In the genomic region with DNA sequence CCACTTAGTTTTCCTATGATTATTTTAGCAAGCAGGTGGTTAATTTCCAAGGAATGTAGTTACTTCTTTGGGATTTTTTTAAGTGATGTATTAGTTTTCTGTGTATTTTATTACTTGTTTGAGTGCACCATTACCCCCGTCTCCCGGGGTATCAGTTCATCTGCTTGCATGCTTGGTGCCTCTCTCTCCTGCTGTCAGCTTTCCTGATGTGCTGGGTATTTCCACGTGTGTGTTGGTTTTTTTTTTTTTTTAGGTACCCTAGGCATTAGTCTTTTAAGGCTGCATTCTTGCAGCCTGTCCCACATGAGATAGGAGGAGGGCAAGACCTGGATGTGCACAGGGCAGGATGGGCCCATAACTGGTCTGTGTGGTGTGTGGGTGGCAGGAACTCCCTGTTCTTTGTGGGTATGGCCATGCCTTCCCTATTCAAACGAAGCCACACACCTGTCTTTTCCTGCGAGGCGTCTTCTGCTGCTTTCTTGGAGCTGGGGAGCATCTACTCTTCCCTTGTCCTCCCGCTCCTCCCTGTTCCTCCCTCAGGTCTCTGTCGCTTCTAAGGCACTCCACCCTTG, we compare ENCODE assay signal across 21 cellular contexts. TPM values are rescaled to one million over a fixed set of nuclear protein-coding genes. Genes with fewer than 3 reads are reported as not detected.
DNase-seq lines count a peak whose midpoint lies in the region; ATAC-seq and TF ChIP-seq lines count a peak whose summit lies in the region.
"Had no signal": no experiment of that assay in that cellular context is flagged by ENCODE, and none has a peak within 500 bp of the region (broad histone marks: within the 10 kb centered on the region; RNA-seq: fewer than 3 reads in every experiment).

No MANE protein-coding gene starts in this region.

- peaks cover 88% of the 10 kb centered on the region for H3K79me2 ChIP-seq in Karpas-422 (ENCODE audit: low read length)

- no peaks in the 10 kb centered on the region for H3K4me1 Mint-ChIP-seq in stimulated activated effector memory CD8-positive, alpha-beta T cell treated with anti-CD3 and anti-CD28 coated beads, Interleukin-12 subunit alpha, Interleukin-12 subunit beta, amount 100 ng/mL, for 72 hours
- H3K4me1 Mint-ChIP-seq in endothelial cell (ENCODE audit: unreplicated experiment): no peaks in the 10 kb centered on the region

- peak overlapping the region; percentile 99 for H3K27ac ChIP-seq in Karpas-422 (ENCODE audit: low read length)
- H3K27ac ChIP-seq: breast epithelium, right lobe of liver had no signal

- peaks cover 2% of the 10 kb centered on the region for H3K27me3 Mint-ChIP-seq in endothelial cell (ENCODE audit: unreplicated experiment)

- no peaks in the 10 kb centered on the region; the same call in 1 of the 2 replicates for H3K36me3 ChIP-seq in Karpas-422 (ENCODE audit: insufficient read depth, low read length)
- H3K36me3 ChIP-seq: breast epithelium, right lobe of liver had no signal

- peak overlapping the region; percentile 6 for H3K4me3 Mint-ChIP-seq in stimulated activated effector memory CD8-positive, alpha-beta T cell treated with anti-CD3 and anti-CD28 coated beads, Interleukin-12 subunit alpha, Interleukin-12 subunit beta, amount 100 ng/mL, for 72 hours
- H3K4me3 Mint-ChIP-seq in endothelial cell (ENCODE audit: unreplicated experiment): no peak overlapping the region
- H3K4me3 Mint-ChIP-seq: activated T-cell treated with anti-CD3 and anti-CD28 coated beads, Interleukin-2, amount 50 U/mL, for 24 hours; CD4-positive, alpha-beta T cell had no signal

- H3K9ac ChIP-seq in Karpas-422 (ENCODE audit: low read length): peak overlapping the region; percentile 90
- H3K9ac ChIP-seq: SK-N-SH had no signal

- H3K27ac Mint-ChIP-seq in stimulated activated effector memory CD8-positive, alpha-beta T cell treated with anti-CD3 and anti-CD28 coated beads, Interleukin-12 subunit alpha, Interleukin-12 subunit beta, amount 100 ng/mL, for 72 hours: no peak overlapping the region
- H3K27ac Mint-ChIP-seq in endothelial cell (ENCODE audit: unreplicated experiment): no peak overlapping the region
- H3K27ac Mint-ChIP-seq: activated T-cell treated with anti-CD3 and anti-CD28 coated beads, Interleukin-2, amount 50 U/mL, for 24 hours; CD4-positive, alpha-beta T cell had no signal

- H3K4me2 ChIP-seq in Karpas-422 (ENCODE audit: low read depth, low read length, poor library complexity, severe bottlenecking): peak overlapping the region; percentile 88
- H3K4me2 ChIP-seq: SK-N-SH had no signal

- no peaks in the 10 kb centered on the region for H3K9me3 ChIP-seq in Karpas-422 (ENCODE audit: low read length)
- H3K9me3 ChIP-seq: breast epithelium, right lobe of liver, SK-N-SH had no signal

- H3K4me3 ChIP-seq in GM12864 (ENCODE audit: low read depth, low read length) (peak overlapping the region; percentile 36), Karpas-422 (ENCODE audit: low read length) (peak overlapping the region; percentile 86)
- H3K4me3 ChIP-seq: breast epithelium, right lobe of liver had no signal

- no peaks in the 10 kb centered on the region for H3K27me3 ChIP-seq in Karpas-422 (ENCODE audit: low read length)
- H3K27me3 ChIP-seq: breast epithelium, right lobe of liver had no signal

- no peaks in the 10 kb centered on the region for H3K9me3 Mint-ChIP-seq in stimulated activated effector memory CD8-positive, alpha-beta T cell treated with anti-CD3 and anti-CD28 coated beads, Interleukin-12 subunit alpha, Interleukin-12 subunit beta, amount 100 ng/mL, for 72 hours
- H3K9me3 Mint-ChIP-seq in endothelial cell (ENCODE audit: unreplicated experiment): no peaks in the 10 kb centered on the region
- H3K9me3 Mint-ChIP-seq: activated T-cell treated with anti-CD3 and anti-CD28 coated beads, Interleukin-2, amount 50 U/mL, for 24 hours; CD4-positive, alpha-beta T cell; naive thymus-derived CD8-positive, alpha-beta T cell had no signal

- H4K20me1 ChIP-seq in Karpas-422 (ENCODE audit: insufficient read depth, low read depth, low read length): no peaks in the 10 kb centered on the region

- no peak overlapping the region for H2AFZ ChIP-seq in Karpas-422 (ENCODE audit: low read length)

- TF ChIP-seq CTCF in GM12864 (IDR thresholded peaks at IDR 0.05; ENCODE audit: low read depth, low read length, missing control alignments) (no peak), endothelial cell (IDR thresholded peaks at IDR 0.05; ENCODE audit: unreplicated experiment) (no peak)

- no peaks in the 10 kb centered on the region for H3K36me3 Mint-ChIP-seq in stimulated activated effector memory CD8-positive, alpha-beta T cell treated with anti-CD3 and anti-CD28 coated beads, Interleukin-12 subunit alpha, Interleukin-12 subunit beta, amount 100 ng/mL, for 72 hours
- H3K36me3 Mint-ChIP-seq in endothelial cell (ENCODE audit: low read depth, unreplicated experiment): no peaks in the 10 kb centered on the region
- H3K36me3 Mint-ChIP-seq: naive thymus-derived CD8-positive, alpha-beta T cell had no signal

- H3K4me1 ChIP-seq in Karpas-422 (ENCODE audit: low read length): peaks cover 100% of the 10 kb centered on the region
- H3K4me1 ChIP-seq: breast epithelium, right lobe of liver had no signal

- H3K9me2 ChIP-seq in Karpas-422 (replicated peaks; ENCODE audit: insufficient read depth, low read length): no peaks in the 10 kb centered on the region
- H3K9me2 ChIP-seq: SK-N-SH had no signal

- no peak for DNase-seq in GM12864 (ENCODE audit: low read depth)
- peak; percentile 57 for DNase-seq in Karpas-422
- DNase-seq in kidney glomerular epithelial cell (lab: John Stamatoyannopoulos, UW): peak; percentile 17
- no peak for DNase-seq in stimulated activated effector memory CD8-positive, alpha-beta T cell treated with anti-CD3 and anti-CD28 coated beads, Interleukin-12 subunit alpha, Interleukin-12 subunit beta, amount 100 ng/mL, for 72 hours (ENCODE audit: low spot score in 2 of 2)
- DNase-seq in UCSD-AML1 (lab: John Stamatoyannopoulos, UW; ENCODE audit: unreplicated experiment): no peak
- DNase-seq in HuH-7.5 (ENCODE audit: low spot score): no peak
- DNase-seq in endothelial cell (ENCODE audit: low spot score): no peak
- DNase-seq: activated CD4-positive, CD25-positive, alpha-beta regulatory T cell treated with anti-CD3 and anti-CD28 coated beads, Interleukin-2, amount 50 U/mL, for 72 hours; activated CD8-positive, alpha-beta memory T cell treated with anti-CD3 and anti-CD28 coated beads for 24 hours; activated naive CD4-positive, alpha-beta T cell treated with Interleukin-2 at 50 U/mL for 16 hours; activated T-cell treated with anti-CD3 and anti-CD28 coated beads, Interleukin-2, amount 50 U/mL, for 24 hours; CD4-positive, alpha-beta T cell; naive thymus-derived CD8-positive, alpha-beta T cell; NCI-H1105 treated with DMSO at 0.1 percent for 48 hours; NCI-H2081; posterior cingulate gyrus; right lobe of liver; SK-N-SH; T-helper 9 cell had no signal

- ATAC-seq in stimulated activated effector memory CD8-positive, alpha-beta T cell treated with anti-CD3 and anti-CD28 coated beads, Interleukin-12 subunit alpha, Interleukin-12 subunit beta, amount 100 ng/mL, for 72 hours: no peak
- ATAC-seq in GM19395 (IDR thresholded peaks at IDR 0.05; ENCODE audit: unreplicated experiment): no peak
- ATAC-seq: naive thymus-derived CD8-positive, alpha-beta T cell had no signal

RNA-seq across cellular contexts. Expression of gene SYK, which starts 6.7 kb away (rescaled TPM):
- total RNA-seq in Karpas-422 (2014; rRNA removed; shearing (Covaris generic); ENCODE audit: low replicate concordance): 151 and 216 TPM in 2 replicates
- total RNA-seq in endothelial cell (ENCODE audit: unreplicated experiment): 0.36 TPM

Comparison
In these comparisons a context has a peak if more than half of its experiments do, and no peak if none do; other contexts are left out.
1. DNase-seq: peak in Karpas-422 (single experiment) and kidney glomerular epithelial cell (single experiment); none in GM12864 (single experiment), stimulated activated effector memory CD8-positive, alpha-beta T cell treated with anti-CD3 and anti-CD28 coated beads, Interleukin-12 subunit alpha, Interleukin-12 subunit beta, amount 100 ng/mL, for 72 hours (0 of 2), UCSD-AML1 (single experiment), HuH-7.5 (single experiment) and endothelial cell (single experiment).
2. RNA of gene SYK, which starts 6.7 kb away (total RNA-seq): 151 to 216 TPM in Karpas-422; 0.36 TPM in endothelial cell (single experiment); every median in the first group is over 100 times any median in the second.